14 cellular contexts compared by ENCODE assay signal in genomic region chr3:5754602-5755001, GRCh38.
DNase-seq lines count a peak whose midpoint lies in the region; ATAC-seq and TF ChIP-seq lines count a peak whose summit lies in the region.
"Had no signal": no experiment of that assay in that cellular context is flagged by ENCODE, and none has a peak within 500 bp of the region (broad histone marks: within the 10 kb centered on the region; RNA-seq: fewer than 3 reads in every experiment).

No MANE protein-coding gene starts in this region.

- H3K9me3 ChIP-seq in osteoblast (ENCODE audit: low read depth, low read length) (no peaks in the 10 kb centered on the region), endodermal cell (ENCODE audit: control insufficient read depth, low read length) (no peaks in the 10 kb centered on the region), prostate gland (no peaks in the 10 kb centered on the region)

- H3K4me1 ChIP-seq in osteoblast (ENCODE audit: insufficient read depth, low read length) (no peaks in the 10 kb centered on the region), endodermal cell (ENCODE audit: control insufficient read depth, insufficient read depth, low read length) (no peaks in the 10 kb centered on the region), prostate gland (replicated peaks) (no peaks in the 10 kb centered on the region)

- H3K27ac Mint-ChIP-seq in endodermal cell, result no peak overlapping the region
- H3K27ac Mint-ChIP-seq: stimulated activated effector memory CD8-positive, alpha-beta T cell treated with anti-CD3 and anti-CD28 coated beads, Interleukin-12 subunit alpha, Interleukin-12 subunit beta, amount 100 ng/mL, for 72 hours had no signal

- no peak overlapping the region for H3K27ac ChIP-seq in osteoblast (ENCODE audit: low read depth, low read length)
- H3K27ac ChIP-seq in endodermal cell (ENCODE audit: low read depth, low read length), result no peak overlapping the region
- no peak overlapping the region for H3K27ac ChIP-seq in prostate gland
- H3K27ac ChIP-seq: C4-2B had no signal

- 82 to 100% methylated on average over 2 of the region's 2 CpGs for WGBS in endodermal cell (ENCODE audit: insufficient coverage in 1 of 2, insufficient read length in 1 of 2), 2 experiments
- 25% methylated on average over 2 of the region's 2 CpGs for WGBS in prostate gland

- no peak overlapping the region for H2AFZ ChIP-seq in osteoblast (ENCODE audit: low read length)

- H3K27me3 ChIP-seq in osteoblast (ENCODE audit: insufficient read depth, low read length), result no peaks in the 10 kb centered on the region
- no peaks in the 10 kb centered on the region for H3K27me3 ChIP-seq in endodermal cell (ENCODE audit: control insufficient read depth, insufficient read depth, low read length, poor library complexity, severe bottlenecking)
- no peaks in the 10 kb centered on the region for H3K27me3 ChIP-seq in prostate gland (replicated peaks; ENCODE audit: insufficient read depth)

- no peak overlapping the region for H3K9ac ChIP-seq in endodermal cell (ENCODE audit: extremely low read depth, low read length, poor library complexity, severe bottlenecking)

- TF ChIP-seq POLR2A in NB4 (IDR thresholded peaks at IDR 0.05; ENCODE audit: extremely low read depth, insufficient read length) (no peak), prostate gland (IDR thresholded peaks at IDR 0.05) (no peak)

- H3K36me3 Mint-ChIP-seq in endodermal cell (ENCODE audit: low read depth), result no peaks in the 10 kb centered on the region
- H3K36me3 Mint-ChIP-seq: stimulated activated effector memory CD8-positive, alpha-beta T cell treated with anti-CD3 and anti-CD28 coated beads, Interleukin-12 subunit alpha, Interleukin-12 subunit beta, amount 100 ng/mL, for 72 hours had no signal

- TF ChIP-seq CTCF in NB4 (IDR thresholded peaks at IDR 0.05; ENCODE audit: low read depth, low read length), result no peak
- TF ChIP-seq CTCF in osteoblast (IDR thresholded peaks at IDR 0.05; ENCODE audit: extremely low read depth, low read depth, low read length), result no peak
- no peak for TF ChIP-seq CTCF in endodermal cell (conservative IDR thresholded peaks at IDR 0.05)
- TF ChIP-seq CTCF in prostate gland (IDR thresholded peaks at IDR 0.05), result no peak

- DNase-seq in NB4 (ENCODE audit: low read depth) (peak; percentile 14), left lobe of liver (ENCODE audit: low spot score) (no peak), osteoblast (ENCODE audit: insufficient read length, low spot score, missing footprints) (no peak), endodermal cell (no peak), prostate gland (ENCODE audit: low spot score) (no peak), LoVo (ENCODE audit: low spot score) (no peak)
- DNase-seq: activated CD4-positive, alpha-beta T cell treated with anti-CD3 and anti-CD28 coated beads for 4 hours; mesenchymal stem cell; NCI-H524 treated with DMSO at 0.1 percent for 48 hours; SHP77 treated with DMSO at 0.1 percent for 48 hours had no signal

- no peaks in the 10 kb centered on the region for H3K9me3 Mint-ChIP-seq in endodermal cell

- H3K36me3 ChIP-seq in osteoblast (ENCODE audit: insufficient read depth, low read length), result no peaks in the 10 kb centered on the region
- H3K36me3 ChIP-seq in endodermal cell (ENCODE audit: control insufficient read depth, insufficient read depth, low read length), result no peaks in the 10 kb centered on the region
- H3K36me3 ChIP-seq in prostate gland, result no peaks in the 10 kb centered on the region

- H3K4me3 ChIP-seq in NB4 (ENCODE audit: low read depth, low read length) (no peak overlapping the region), osteoblast (ENCODE audit: insufficient read depth, low read length) (no peak overlapping the region), endodermal cell (ENCODE audit: low read length) (no peak overlapping the region), prostate gland (no peak overlapping the region)

- intact Hi-C loops in prostate gland (cut with DNase I), result no loop called here

- H3K27me3 Mint-ChIP-seq in endodermal cell (ENCODE audit: insufficient read depth), result no peaks in the 10 kb centered on the region

- H4K20me1 ChIP-seq in osteoblast (ENCODE audit: insufficient read depth, low read length), result no peaks in the 10 kb centered on the region

- no peaks in the 10 kb centered on the region for H3K79me2 ChIP-seq in osteoblast (ENCODE audit: insufficient read depth, low read length)

- no peak overlapping the region for H3K4me3 Mint-ChIP-seq in endodermal cell
- H3K4me3 Mint-ChIP-seq: stimulated activated effector memory CD8-positive, alpha-beta T cell treated with anti-CD3 and anti-CD28 coated beads, Interleukin-12 subunit alpha, Interleukin-12 subunit beta, amount 100 ng/mL, for 72 hours had no signal

- ATAC-seq in GM18907 (IDR thresholded peaks at IDR 0.05; ENCODE audit: unreplicated experiment) (peak; percentile 40), HG02884 (IDR thresholded peaks at IDR 0.05; ENCODE audit: unreplicated experiment) (peak; percentile 58), left lobe of liver (peak; percentile 30)
- ATAC-seq: stimulated activated effector memory CD8-positive, alpha-beta T cell treated with anti-CD3 and anti-CD28 coated beads, Interleukin-12 subunit alpha, Interleukin-12 subunit beta, amount 100 ng/mL, for 72 hours had no signal

- H3K4me1 Mint-ChIP-seq in endodermal cell, result no peaks in the 10 kb centered on the region
- H3K4me1 Mint-ChIP-seq: stimulated activated effector memory CD8-positive, alpha-beta T cell treated with anti-CD3 and anti-CD28 coated beads, Interleukin-12 subunit alpha, Interleukin-12 subunit beta, amount 100 ng/mL, for 72 hours had no signal

- H3K4me2 ChIP-seq in osteoblast (ENCODE audit: insufficient read depth, low read length), result no peak overlapping the region
